In genomic region chr9:11206-11605, GRCh38 we compare ENCODE assay signal across 8 cellular contexts. TPM values are rescaled to one million over a fixed set of nuclear protein-coding genes. Genes with fewer than 3 reads are reported as not detected.
DNase-seq lines count a peak whose midpoint lies in the region; ATAC-seq and TF ChIP-seq lines count a peak whose summit lies in the region.
"Not testable (repeated sequence)": the region's sequence is repeated elsewhere in the genome, so short reads cannot be mapped to it uniquely, and the experiment has no call there.

No MANE protein-coding gene starts in this region.

- H3K4me1 ChIP-seq in BE2C, colonic mucosa, sigmoid colon: not testable (repeated sequence)

- DNase-seq in BE2C (peak; percentile 93), colonic mucosa (peak; percentile 74), left lobe of liver (ENCODE audit: low spot score) (peak; percentile 65), sigmoid colon (peak; percentile 80)
- DNase-seq in activated CD4-positive, alpha-beta T cell treated with anti-CD3 and anti-CD28 coated beads for 24 hours (ENCODE audit: low read depth in 2 of 2), result peak; percentile 49 to 78
- peak; percentile 13 to 44 for DNase-seq in activated T-helper 1 cell treated with anti-CD3 and anti-CD28 coated beads, Interleukin-2, amount 50 U/mL, for 16 hours (ENCODE audit: low read depth in 1 of 2, low spot score in 1 of 2)
- DNase-seq in stimulated activated CD8-positive, alpha-beta memory T cell treated with anti-CD3 and anti-CD28 coated beads, Interleukin-4, amount 100 ng/mL, for 48 hours, result peak; percentile 91

- not testable (repeated sequence) for H3K9ac ChIP-seq in colonic mucosa (ENCODE audit: low read depth in 2 of 2, low read length in 2 of 2)

- H3K4me3 ChIP-seq in BE2C (ENCODE audit: low read depth, low read length); colonic mucosa; sigmoid colon: not testable (repeated sequence)

- peak; percentile 37; the same call in 1 of the 2 replicates for TF ChIP-seq RAD21 in Ishikawa (IDR thresholded peaks at IDR 0.05; ENCODE audit: low read depth)

- not testable (repeated sequence) for ATAC-seq in left lobe of liver

- TF ChIP-seq EP300 in Ishikawa (IDR thresholded peaks at IDR 0.05; ENCODE audit: borderline replicate concordance); sigmoid colon (IDR thresholded peaks at IDR 0.05): not testable (repeated sequence)

- not testable (repeated sequence) for H3K36me3 ChIP-seq in BE2C, colonic mucosa, sigmoid colon

- not testable (repeated sequence) for H3K27me3 ChIP-seq in BE2C, colonic mucosa, sigmoid colon

- not testable (repeated sequence) for H3K9me3 ChIP-seq in BE2C, colonic mucosa, sigmoid colon

- WGBS in sigmoid colon, 2 donors, result 41 to 77% methylated on average over 10 to 21 of the region's 26 CpGs

- TF ChIP-seq POLR2A in sigmoid colon (IDR thresholded peaks at IDR 0.05), result not testable (repeated sequence)

- H3K27ac ChIP-seq in colonic mucosa, sigmoid colon: not testable (repeated sequence)

- intact Hi-C loops in colonic mucosa (cut with DNase I); sigmoid colon (cut with DNase I): not testable (repeated sequence)

- peak; percentile 38 for TF ChIP-seq CTCF in BE2C (IDR thresholded peaks at IDR 0.05; ENCODE audit: low read depth, low read length)
- not testable (repeated sequence) for TF ChIP-seq CTCF in colonic mucosa (IDR thresholded peaks at IDR 0.05); sigmoid colon (IDR thresholded peaks at IDR 0.05)

RNA-seq across cellular contexts. Expression of gene WASHC1, which starts 18.1 kb away (rescaled TPM):
- polyA plus RNA-seq in BE2C (2012; ENCODE audit: insufficient read depth, insufficient read length, low read depth), result 18.7 TPM
- total RNA-seq in colonic mucosa (10 to 100 TPM in 1 of 2 donors, 1 to 10 TPM in 1; 8.8 to 12.2 TPM), left lobe of liver (4.9 TPM), sigmoid colon (1 to 10 TPM; 3.0 to 6.6 (median 5.1) TPM)
- 10 to 100 TPM in 1 of 3 donors, 1 to 10 TPM in 2; 7.4 to 20.9 (median 7.8) TPM for polyA plus RNA-seq in sigmoid colon

Comparison
In these comparisons a context has a peak if more than half of its experiments do, and no peak if none do; other contexts are left out.
1. DNase-seq: peak in every context shown above with its lines; median percentile 93 in BE2C; 91 in stimulated activated CD8-positive, alpha-beta memory T cell treated with anti-CD3 and anti-CD28 coated beads, Interleukin-4, amount 100 ng/mL, for 48 hours; 80 in sigmoid colon; 74 in colonic mucosa; 65 in left lobe of liver; 64 in activated CD4-positive, alpha-beta T cell treated with anti-CD3 and anti-CD28 coated beads for 24 hours; 28 in activated T-helper 1 cell treated with anti-CD3 and anti-CD28 coated beads, Interleukin-2, amount 50 U/mL, for 16 hours.